ENCODE assay signal across 9 cellular contexts in genomic region chr10:45500798-45501197, GRCh38.
"Had no signal": no experiment of that assay in that cellular context is flagged by ENCODE, and none has a peak within 500 bp of the region (broad histone marks: within the 10 kb centered on the region; RNA-seq: fewer than 3 reads in every experiment).

No MANE protein-coding gene starts in this region.

- H3K27ac ChIP-seq: KMS-11 had no signal

- ATAC-seq: GM23338 had no signal

- H3K4me2 ChIP-seq: GM23338, KMS-11 had no signal

- H2AFZ ChIP-seq: GM23338 had no signal

- H3K4me3 ChIP-seq: GM23338 had no signal

- H3K27ac Mint-ChIP-seq: GM23338, H9 had no signal

- H3K4me1 Mint-ChIP-seq: GM23338, H9 had no signal

- H3K9ac ChIP-seq: KMS-11 had no signal

- H3K4me3 Mint-ChIP-seq: GM23338, H9 had no signal

- DNase-seq: H9, HCEC 1CT, Karpas-422, KBM-7 had no signal

- FAIRE-seq: H1, H54, HTR-8/SVneo had no signal
